Comparison of ENCODE assay signal across 26 cellular contexts in genomic region chr14:36719823-36720222, GRCh38. TPM values are rescaled to one million over a fixed set of nuclear protein-coding genes. Genes with fewer than 3 reads are reported as not detected.
"Had no signal": no experiment of that assay in that cellular context is flagged by ENCODE, and none has a peak within 500 bp of the region (broad histone marks: within the 10 kb centered on the region; RNA-seq: fewer than 3 reads in every experiment).

No MANE protein-coding gene starts in this region.

- H3K36me3 ChIP-seq: colonic mucosa, gastroesophageal sphincter, heart left ventricle, left lung, lower lobe of right lung had no signal

- H3K9me3 ChIP-seq: colonic mucosa, gastroesophageal sphincter, heart left ventricle, left lung, lower lobe of right lung, mucosa of descending colon had no signal

- H3K4me3 Mint-ChIP-seq: dendritic cell treated with granulocyte-macrophage colony-stimulating factor and Interleukin-4, amounts not matched to agents 40 ng/mL and 50 ng/mL, for 4 days; effector memory CD8-positive, alpha-beta T cell; endodermal cell; mesothelial cell of epicardium; naive B cell had no signal

- H3K27me3 ChIP-seq: colonic mucosa, gastroesophageal sphincter, heart left ventricle, hepatocyte, left lung had no signal

- DNase-seq: colonic mucosa; cortex of kidney; effector CD8-positive, alpha-beta T cell; effector memory CD8-positive, alpha-beta T cell; endodermal cell; foreskin keratinocyte; heart left ventricle; hypothalamus; left cardiac atrium; left lung; left ventricle myocardium superior; lower lobe of right lung; mucosa of descending colon; naive B cell had no signal

- H3K36me3 Mint-ChIP-seq: mesothelial cell of epicardium, naive B cell had no signal

- H3K4me3 ChIP-seq: colonic mucosa, gastroesophageal sphincter, heart left ventricle, hepatocyte, left lung, lower lobe of right lung, mucosa of descending colon had no signal

- H3K4me2 ChIP-seq: hepatocyte had no signal

- H3K27me3 Mint-ChIP-seq: dendritic cell treated with granulocyte-macrophage colony-stimulating factor and Interleukin-4, amounts not matched to agents 40 ng/mL and 50 ng/mL, for 4 days; effector memory CD8-positive, alpha-beta T cell; naive B cell had no signal

- H3K4me1 ChIP-seq: colonic mucosa, foreskin keratinocyte, gastroesophageal sphincter, heart left ventricle, left lung, lower lobe of right lung had no signal

- H3K9me3 Mint-ChIP-seq: dendritic cell treated with granulocyte-macrophage colony-stimulating factor and Interleukin-4, amounts not matched to agents 40 ng/mL and 50 ng/mL, for 4 days; effector memory CD8-positive, alpha-beta T cell; endodermal cell; mesothelial cell of epicardium had no signal

- H3K79me2 ChIP-seq: hepatocyte had no signal

- H3K27ac ChIP-seq: colonic mucosa, epithelial cell of prostate, foreskin keratinocyte, gastroesophageal sphincter, heart left ventricle, hepatocyte, left lung, lower lobe of right lung had no signal

- ATAC-seq: effector memory CD8-positive, alpha-beta T cell; esophagus mucosa; foreskin keratinocyte; gastroesophageal sphincter; heart left ventricle; left cardiac atrium; left lung; left ventricle myocardium superior; lower lobe of right lung; mucosa of descending colon had no signal

- H2AFZ ChIP-seq: hepatocyte had no signal

- H3K27ac Mint-ChIP-seq: dendritic cell treated with granulocyte-macrophage colony-stimulating factor and Interleukin-4, amounts not matched to agents 40 ng/mL and 50 ng/mL, for 4 days; effector memory CD8-positive, alpha-beta T cell; endodermal cell; mesothelial cell of epicardium; naive B cell had no signal

- H3K4me1 Mint-ChIP-seq: naive B cell had no signal

RNA-seq across cellular contexts. Expression of gene PAX9, which starts 58.2 kb away (rescaled TPM):
- total RNA-seq: dermis microvascular lymphatic vessel endothelial cell, fibroblast of lung, fibroblast of villous mesenchyme, frontal cortex, heart left ventricle, left cardiac atrium, left ventricle myocardium superior, lung microvascular endothelial cell, mesenteric fat pad, mesothelial cell of epicardium had no signal
- polyA plus RNA-seq: heart left ventricle had no signal
